12 cellular contexts compared by ENCODE assay signal in genomic region chr3:194101592-194102432, GRCh38. TPM values are rescaled to one million over a fixed set of nuclear protein-coding genes. Genes with fewer than 3 reads are reported as not detected.
DNase-seq lines count a peak whose midpoint lies in the region; ATAC-seq, FAIRE-seq and TF ChIP-seq lines count a peak whose summit lies in the region.
"Had no signal": no experiment of that assay in that cellular context is flagged by ENCODE, and none has a peak within 500 bp of the region (broad histone marks: within the 10 kb centered on the region; RNA-seq: fewer than 3 reads in every experiment).

No MANE protein-coding gene starts in this region.

- H3K4me3 ChIP-seq in pancreas (no peak overlapping the region), testis (no peak overlapping the region)
- H3K4me3 ChIP-seq: sigmoid colon had no signal

- H3K27me3 ChIP-seq in pancreas (no peaks in the 10 kb centered on the region), testis (no peaks in the 10 kb centered on the region)
- H3K27me3 ChIP-seq: sigmoid colon had no signal

- peak in 3 of 6 donors; percentile 42 to 65 (median 45) for DNase-seq in pancreas
- DNase-seq in activated effector memory CD4-positive, alpha-beta T cell treated with anti-CD3 and anti-CD28 coated beads, Interleukin-2, amount 50 U/mL, for 16 hours, result no peak
- no peak for DNase-seq in OCI-M2 (lab: John Stamatoyannopoulos, UW; ENCODE audit: unreplicated experiment)
- DNase-seq in SW 1271 (lab: John Stamatoyannopoulos, UW), result no peak
- no peak for DNase-seq in testis
- DNase-seq: foreskin keratinocyte, NCI-H1105 treated with DMSO at 0.1 percent for 48 hours, sigmoid colon had no signal

- peak; percentile 9 for ATAC-seq in HG02623 (IDR thresholded peaks at IDR 0.05; ENCODE audit: unreplicated experiment)
- peak; percentile 11 for ATAC-seq in HG03565 (IDR thresholded peaks at IDR 0.05; ENCODE audit: unreplicated experiment)
- ATAC-seq in pancreas, result peak; percentile 34 to 69 (median 50)
- ATAC-seq: foreskin keratinocyte, WTC11 had no signal

- H3K4me1 ChIP-seq in pancreas (peaks cover 29 to 45% (median 32%) of the 10 kb centered on the region in 3 donors), testis (peaks cover 5% of the 10 kb centered on the region)
- H3K4me1 ChIP-seq: foreskin keratinocyte had no signal

- intact Hi-C loops in pancreas (cut with DNase I) (no loop called here), testis (cut with DNase I; ENCODE audit: low total_unique reads) (no loop called here)

- TF ChIP-seq CTCF in pancreas (IDR thresholded peaks at IDR 0.05), result no peak
- no peak for TF ChIP-seq CTCF in testis (IDR thresholded peaks at IDR 0.05)

- TF ChIP-seq POLR2A in GM18951 (IDR thresholded peaks at IDR 0.05; ENCODE audit: extremely low read depth, insufficient read depth, insufficient read length) (peak; percentile 33), testis (IDR thresholded peaks at IDR 0.05) (no peak)

- in situ Hi-C loops in GM18951 (cut with MboI; ENCODE audit: low sequenced_read_pairs, unreplicated experiment), result no loop called here

- H3K36me3 ChIP-seq in pancreas (no peaks in the 10 kb centered on the region), testis (ENCODE audit: low read depth, missing control alignments) (no peaks in the 10 kb centered on the region)
- H3K36me3 ChIP-seq: sigmoid colon had no signal

- FAIRE-seq in pancreas (lab: Jason Lieb, UNC), result no peak

- peak overlapping the region in 3 of 4 donors; percentile 38 to 54 (median 53) for H3K27ac ChIP-seq in pancreas
- H3K27ac ChIP-seq in testis, result no peak overlapping the region
- H3K27ac ChIP-seq: foreskin keratinocyte, sigmoid colon had no signal

- H3K9me3 ChIP-seq in pancreas (no peaks in the 10 kb centered on the region), testis (no peaks in the 10 kb centered on the region)
- H3K9me3 ChIP-seq: sigmoid colon had no signal

- 47 to 49% methylated on average over 7 of the region's 7 CpGs for WGBS in pancreas, 2 donors
- 77 to 95% methylated on average over 6 to 7 of the region's 7 CpGs for WGBS in testis, 2 donors

RNA-seq across cellular contexts. Expression of gene HES1, which starts 34.1 kb away (rescaled TPM):
- total RNA-seq in pancreas, result 10 to 100 TPM; 15.7 to 51.6 (median 36.3) TPM
- polyA plus RNA-seq in pancreas, result 10 to 100 TPM; 22.3 to 68.5 TPM
- 10 to 100 TPM; 38.9 to 41.1 TPM for total RNA-seq in testis
- 17.5 TPM for polyA plus RNA-seq in testis (ENCODE audit: insufficient read depth, low read depth, low replicate concordance)

Comparison
In these comparisons a context has a peak if more than half of its experiments do, and no peak if none do; other contexts are left out.
1. H3K27ac ChIP-seq: peak in pancreas (3 of 4); none in testis (0 of 2).
2. Peak in every context shown above with its lines, with median percentiles within 50 percentile points of each other: ATAC-seq.